In genomic region chr19:15223649-15224371, GRCh38 we compare ENCODE assay signal across 8 cellular contexts. TPM values are rescaled to one million over a fixed set of nuclear protein-coding genes. Genes with fewer than 3 reads are reported as not detected.
DNase-seq lines count a peak whose midpoint lies in the region; ATAC-seq, FAIRE-seq and TF ChIP-seq lines count a peak whose summit lies in the region.

No MANE protein-coding gene starts in this region.

- H3K4me3 Mint-ChIP-seq in activated T-cell treated with anti-CD3 and anti-CD28 coated beads, Interleukin-2, amount 50 U/mL, for 4 hours, result peak overlapping the region; percentile 81

- no peaks in the 10 kb centered on the region for H3K36me3 ChIP-seq in ascending aorta
- H3K36me3 ChIP-seq in kidney (ENCODE audit: control insufficient read depth in 1 of 2, insufficient read depth in 2 of 2, low read length in 2 of 2), result no peaks in the 10 kb centered on the region
- no peaks in the 10 kb centered on the region for H3K36me3 ChIP-seq in thymus (ENCODE audit: control insufficient read depth, insufficient read depth)

- H3K27ac ChIP-seq in ascending aorta (peak overlapping the region; percentile 62 to 75), kidney (ENCODE audit: low read depth in 2 of 2, low read length in 2 of 2) (peak overlapping the region in 1 of 2 donors; percentile 67), thymus (ENCODE audit: low read depth) (no peak overlapping the region)

- H3K9me3 Mint-ChIP-seq in activated T-cell treated with anti-CD3 and anti-CD28 coated beads, Interleukin-2, amount 50 U/mL, for 4 hours, result no peaks in the 10 kb centered on the region

- H3K9me3 ChIP-seq in ascending aorta (no peaks in the 10 kb centered on the region), kidney (ENCODE audit: control insufficient read depth in 1 of 2, low read length in 2 of 2) (no peaks in the 10 kb centered on the region), thymus (ENCODE audit: control insufficient read depth) (no peaks in the 10 kb centered on the region)

- peaks cover 26% of the 10 kb centered on the region for H3K27me3 Mint-ChIP-seq in activated T-cell treated with anti-CD3 and anti-CD28 coated beads, Interleukin-2, amount 50 U/mL, for 4 hours (ENCODE audit: low read depth)

- ATAC-seq in activated T-cell treated with anti-CD3 and anti-CD28 coated beads, Interleukin-2, amount 50 U/mL, for 4 hours, result peak; percentile 7 to 12
- no peak for ATAC-seq in HG02981 (IDR thresholded peaks at IDR 0.05; ENCODE audit: unreplicated experiment)
- no peak for ATAC-seq in GM19395 (IDR thresholded peaks at IDR 0.05; ENCODE audit: unreplicated experiment)

- FAIRE-seq in kidney (lab: Jason Lieb, UNC), result no peak

- intact Hi-C loops in ascending aorta (cut with DNase I) (loop anchor here (1.0 kb wide), 1 partner anchor 22 kb away; no protein-coding TSS in a partner anchor), kidney (cut with DNase I) (no loop called here)

- WGBS in thymus, result 16% methylated on average over 51 of the region's 51 CpGs

- H3K4me3 ChIP-seq in ascending aorta, result peak overlapping the region; percentile 64 to 82
- H3K4me3 ChIP-seq in kidney (ENCODE audit: low read length in 2 of 2), result peak overlapping the region; percentile 16 to 56
- peak overlapping the region; percentile 60 for H3K4me3 ChIP-seq in thymus (ENCODE audit: low read length)

- no peaks in the 10 kb centered on the region for H3K36me3 Mint-ChIP-seq in activated T-cell treated with anti-CD3 and anti-CD28 coated beads, Interleukin-2, amount 50 U/mL, for 4 hours (ENCODE audit: insufficient read depth)

- DNase-seq in activated T-cell treated with anti-CD3 and anti-CD28 coated beads, Interleukin-2, amount 50 U/mL, for 4 hours, result no peak
- DNase-seq in activated T-cell treated with anti-CD3 and anti-CD28 coated beads, Interleukin-2, amount 50 U/mL, for 48 hours, result no peak
- peak in 1 of 2 donors; percentile 74 for DNase-seq in ascending aorta (ENCODE audit: low spot score in 2 of 2)
- DNase-seq in kidney, result no peak
- DNase-seq in glomerular visceral epithelial cell (ENCODE audit: extremely low spot score), result no peak

- peaks cover 18% of the 10 kb centered on the region for H3K4me1 Mint-ChIP-seq in activated T-cell treated with anti-CD3 and anti-CD28 coated beads, Interleukin-2, amount 50 U/mL, for 4 hours (ENCODE audit: low read depth)

- H3K4me1 ChIP-seq in ascending aorta (peaks cover 6% of the 10 kb centered on the region in 2 donors), kidney (ENCODE audit: control insufficient read depth in 1 of 2, insufficient read depth in 1 of 2, low read depth in 1 of 2, low read length in 2 of 2) (peaks cover 0 to 6% of the 10 kb centered on the region in 2 donors), thymus (ENCODE audit: control insufficient read depth, insufficient read depth, low read length) (peaks cover 13% of the 10 kb centered on the region)

- H3K27me3 ChIP-seq in ascending aorta (no peaks in the 10 kb centered on the region), thymus (ENCODE audit: control insufficient read depth, insufficient read depth) (no peaks in the 10 kb centered on the region)

- peak overlapping the region in 1 of 2 donors; percentile 55 for H3K9ac ChIP-seq in kidney (ENCODE audit: low read length in 2 of 2)

- TF ChIP-seq CTCF in ascending aorta (IDR thresholded peaks at IDR 0.05), result no peak
- TF ChIP-seq CTCF in kidney (IDR thresholded peaks at IDR 0.05; ENCODE audit: borderline replicate concordance, extremely low read depth, insufficient read depth), result no peak

RNA-seq across cellular contexts. Expression of gene EPHX3, which starts 8.4 kb away (rescaled TPM):
- under 1 TPM in 1 of 3 donors, not detected in 2; 0.29 TPM for total RNA-seq in activated T-cell treated with anti-CD3 and anti-CD28 coated beads, Interleukin-2, amount 50 U/mL, for 4 hours
- total RNA-seq in ascending aorta, result not detected
- 2.0 TPM for total RNA-seq in kidney
- polyA plus RNA-seq in kidney (ENCODE audit: insufficient read depth, low read depth, low replicate concordance), result 3.5 TPM
- 4.8 TPM for polyA plus RNA-seq in thymus

RNA-seq across cellular contexts. Expression of gene NOTCH3, which starts 23.0 kb away (rescaled TPM):
- under 1 TPM; 0.16 to 0.27 (median 0.18) TPM for total RNA-seq in activated T-cell treated with anti-CD3 and anti-CD28 coated beads, Interleukin-2, amount 50 U/mL, for 4 hours
- total RNA-seq in ascending aorta (524 TPM), kidney (92.3 TPM)
- polyA plus RNA-seq in kidney (ENCODE audit: insufficient read depth, low read depth, low replicate concordance) (15.1 TPM), thymus (11.3 TPM)

Comparison
In these comparisons a context has a peak if more than half of its experiments do, and no peak if none do; other contexts are left out.
1. ATAC-seq: peak in activated T-cell treated with anti-CD3 and anti-CD28 coated beads, Interleukin-2, amount 50 U/mL, for 4 hours (2 of 2); none in HG02981 (single experiment) and GM19395 (single experiment).
2. RNA of gene NOTCH3, which starts 23.0 kb away (total RNA-seq): 524 TPM in ascending aorta (single experiment) and 92.3 TPM in kidney (single experiment); 0.16 to 0.27 TPM in activated T-cell treated with anti-CD3 and anti-CD28 coated beads, Interleukin-2, amount 50 U/mL, for 4 hours; every median in the first group is over 10 times any median in the second.
3. Peak in every context shown above with its lines, with median percentiles within 50 percentile points of each other: H3K4me3 ChIP-seq.